In genomic region chr19:17830567-17831418, GRCh38 we compare ENCODE assay signal across 1 cellular context.
TF ChIP-seq lines count a peak whose summit lies in the region.

No MANE protein-coding gene starts in this region.

TF ChIP-seq in HEK293, 187 proteins besides CTCF, POLR2A, EP300 and RAD21 (continued from another document):
- TF ChIP-seq, protein P1, sequence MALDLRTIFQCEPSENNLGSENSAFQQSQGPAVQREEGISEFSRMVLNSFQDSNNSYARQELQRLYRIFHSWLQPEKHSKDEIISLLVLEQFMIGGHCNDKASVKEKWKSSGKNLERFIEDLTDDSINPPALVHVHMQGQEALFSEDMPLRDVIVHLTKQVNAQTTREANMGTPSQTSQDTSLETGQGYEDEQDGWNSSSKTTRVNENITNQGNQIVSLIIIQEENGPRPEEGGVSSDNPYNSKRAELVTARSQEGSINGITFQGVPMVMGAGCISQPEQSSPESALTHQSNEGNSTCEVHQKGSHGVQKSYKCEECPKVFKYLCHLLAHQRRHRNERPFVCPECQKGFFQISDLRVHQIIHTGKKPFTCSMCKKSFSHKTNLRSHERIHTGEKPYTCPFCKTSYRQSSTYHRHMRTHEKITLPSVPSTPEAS (tag by site-specific recombination; IDR thresholded peaks at IDR 0.05), result no peak
- TF ChIP-seq ZBTB20 (tag by site-specific recombination; IDR thresholded peaks at IDR 0.05) (0 out of 2 replicates have a peak, but pooled peaks have one; percentile 40), WT1 (tag by site-specific recombination; IDR thresholded peaks at IDR 0.05) (no peak), ELK4 (IDR thresholded peaks at IDR 0.05; ENCODE audit: borderline replicate concordance, low read depth, low read length) (no peak), KLF10 (tag by site-specific recombination; IDR thresholded peaks at IDR 0.05) (no peak), ZNF266 (tag by site-specific recombination; IDR thresholded peaks at IDR 0.05; ENCODE audit: low read depth) (peak; percentile 26; the same call in 1 of the 2 replicates)
- TF ChIP-seq, protein P2, sequence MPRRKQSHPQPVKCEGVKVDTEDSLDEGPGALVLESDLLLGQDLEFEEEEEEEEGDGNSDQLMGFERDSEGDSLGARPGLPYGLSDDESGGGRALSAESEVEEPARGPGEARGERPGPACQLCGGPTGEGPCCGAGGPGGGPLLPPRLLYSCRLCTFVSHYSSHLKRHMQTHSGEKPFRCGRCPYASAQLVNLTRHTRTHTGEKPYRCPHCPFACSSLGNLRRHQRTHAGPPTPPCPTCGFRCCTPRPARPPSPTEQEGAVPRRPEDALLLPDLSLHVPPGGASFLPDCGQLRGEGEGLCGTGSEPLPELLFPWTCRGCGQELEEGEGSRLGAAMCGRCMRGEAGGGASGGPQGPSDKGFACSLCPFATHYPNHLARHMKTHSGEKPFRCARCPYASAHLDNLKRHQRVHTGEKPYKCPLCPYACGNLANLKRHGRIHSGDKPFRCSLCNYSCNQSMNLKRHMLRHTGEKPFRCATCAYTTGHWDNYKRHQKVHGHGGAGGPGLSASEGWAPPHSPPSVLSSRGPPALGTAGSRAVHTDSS (tag by site-specific recombination; IDR thresholded peaks at IDR 0.05), result no peak
- TF ChIP-seq, protein P3, sequence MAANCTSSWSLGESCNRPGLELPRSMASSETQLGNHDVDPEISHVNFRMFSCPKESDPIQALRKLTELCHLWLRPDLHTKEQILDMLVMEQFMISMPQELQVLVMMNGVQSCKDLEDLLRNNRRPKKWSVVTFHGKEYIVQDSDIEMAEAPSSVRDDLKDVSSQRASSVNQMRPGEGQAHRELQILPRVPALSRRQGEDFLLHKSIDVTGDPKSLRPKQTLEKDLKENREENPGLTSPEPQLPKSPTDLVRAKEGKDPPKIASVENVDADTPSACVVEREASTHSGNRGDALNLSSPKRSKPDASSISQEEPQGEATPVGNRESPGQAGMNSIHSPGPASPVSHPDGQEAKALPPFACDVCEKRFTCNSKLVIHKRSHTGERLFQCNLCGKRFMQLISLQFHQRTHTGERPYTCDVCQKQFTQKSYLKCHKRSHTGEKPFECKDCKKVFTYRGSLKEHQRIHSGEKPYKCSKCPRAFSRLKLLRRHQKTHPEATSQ (tag by site-specific recombination; IDR thresholded peaks at IDR 0.05), result no peak
TF ChIP-seq in HEK293: peak in this region for 14.
